ENCODE assay signal across 1 cellular context in genomic region chr13:74868044-74868443, GRCh38.
TF ChIP-seq lines count a peak whose summit lies in the region.

No MANE protein-coding gene starts in this region.

TF ChIP-seq in SK-N-SH treated with all-trans-retinoic acid at 6 μM for 48 hours, 23 proteins besides CTCF, POLR2A, EP300 and RAD21 (continued from another document):
- no peak for TF ChIP-seq CREB5 (CRISPR knock-in tag; IDR thresholded peaks at IDR 0.05; ENCODE audit: low read depth)
- no peak for TF ChIP-seq GLIS3 (CRISPR knock-in tag; IDR thresholded peaks at IDR 0.05)
- no peak for TF ChIP-seq CSDC2 (CRISPR knock-in tag; IDR thresholded peaks at IDR 0.05)
- TF ChIP-seq CSRNP3 (CRISPR knock-in tag; IDR thresholded peaks at IDR 0.05): no peak
- TF ChIP-seq TSHZ2 (CRISPR knock-in tag; IDR thresholded peaks at IDR 0.05): no peak
- no peak for TF ChIP-seq ARNTL (CRISPR knock-in tag; IDR thresholded peaks at IDR 0.05; ENCODE audit: borderline replicate concordance, low read depth)
- no peak for TF ChIP-seq SNAI2 (CRISPR knock-in tag; IDR thresholded peaks at IDR 0.05)
- TF ChIP-seq BACH2 (CRISPR knock-in tag; IDR thresholded peaks at IDR 0.05; ENCODE audit: borderline replicate concordance): no peak
- TF ChIP-seq ZC3H10 (CRISPR knock-in tag; IDR thresholded peaks at IDR 0.05): no peak
